4 cellular contexts compared by ENCODE assay signal in genomic region chr10:95808705-95809308, GRCh38. TPM values are rescaled to one million over a fixed set of nuclear protein-coding genes. Genes with fewer than 3 reads are reported as not detected.
"Had no signal": no experiment of that assay in that cellular context is flagged by ENCODE, and none has a peak within 500 bp of the region (broad histone marks: within the 10 kb centered on the region; RNA-seq: fewer than 3 reads in every experiment).

No MANE protein-coding gene starts in this region.

RNA-seq across cellular contexts. Expression of gene ENTPD1, which starts 52.8 kb away (rescaled TPM):
- total RNA-seq: GM23248, HFFc6, HT1080 had no signal
- polyA plus RNA-seq: IMR-90 had no signal
